8 cellular contexts compared by ENCODE assay signal in the genomic region with DNA sequence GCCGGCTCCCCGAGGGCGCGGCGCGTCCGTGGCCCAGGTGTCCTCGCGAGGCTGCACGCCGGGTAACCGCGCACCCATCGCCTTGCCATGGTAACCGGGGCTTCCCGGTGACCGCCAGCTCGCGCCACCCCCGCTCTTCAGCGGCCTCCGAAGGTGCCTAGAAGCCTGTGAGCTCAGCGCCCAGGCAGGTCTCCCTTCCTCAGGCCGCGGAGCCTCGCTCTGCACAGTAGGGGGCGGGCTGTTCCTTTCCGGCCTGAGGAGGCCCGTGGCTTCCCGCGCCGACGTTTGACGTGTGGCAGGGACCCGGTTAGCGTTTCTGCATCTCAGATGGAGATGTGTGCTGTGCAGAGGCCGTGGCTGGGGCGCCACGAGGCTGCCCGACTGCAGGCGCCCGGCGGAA.
DNase-seq lines count a peak whose midpoint lies in the region; ATAC-seq and TF ChIP-seq lines count a peak whose summit lies in the region.

No MANE protein-coding gene starts in this region.

- TF ChIP-seq CTCF in HFFc6 (IDR thresholded peaks at IDR 0.05), result no peak

- H3K27ac ChIP-seq in CD4-positive, alpha-beta memory T cell (ENCODE audit: low read depth, low read length), result no peak overlapping the region

- peak overlapping the region in 1 of 7 donors; percentile 22 for H3K27ac Mint-ChIP-seq in CD4-positive, alpha-beta memory T cell
- H3K27ac Mint-ChIP-seq in HFFc6, result no peak overlapping the region

- H3K36me3 Mint-ChIP-seq in CD4-positive, alpha-beta memory T cell, result peaks cover 0 to 1% of the 10 kb centered on the region in 2 donors
- H3K36me3 Mint-ChIP-seq in HFFc6 (ENCODE audit: low read depth), result no peaks in the 10 kb centered on the region

- ATAC-seq in left colon (peak; percentile 63), HG02852 (IDR thresholded peaks at IDR 0.05; ENCODE audit: unreplicated experiment) (no peak)

- CTCF ChIA-PET in CD4-positive, alpha-beta memory T cell (lab: Charles Lee; ENCODE audit: partially characterized antibody), result interaction anchor here (0.8 kb wide), 1 partner anchor 278 kb away, joined by 3 read pairs; no protein-coding TSS in a partner anchor

- POLR2A ChIA-PET in CD4-positive, alpha-beta memory T cell (lab: Charles Lee; ENCODE audit: partially characterized antibody), result no interaction called here

- peaks cover 0 to 4% of the 10 kb centered on the region in 2 donors for H3K27me3 Mint-ChIP-seq in CD4-positive, alpha-beta memory T cell
- peaks cover 5% of the 10 kb centered on the region for H3K27me3 Mint-ChIP-seq in HFFc6 (ENCODE audit: insufficient read depth)

- H3K4me3 Mint-ChIP-seq in CD4-positive, alpha-beta memory T cell, result peak overlapping the region in 2 of 8 donors; percentile 21 to 49
- H3K4me3 Mint-ChIP-seq in HFFc6, result no peak overlapping the region

- intact Hi-C loops in CD4-positive, alpha-beta memory T cell (cut with micrococcal nuclease), result no loop called here
- intact Hi-C loops in left colon (cut with DNase I, micrococcal nuclease), result loop anchor here (10.0 kb wide), 2 partner anchors 89 to 279 kb away; no protein-coding TSS in a partner anchor

- peaks cover 21% of the 10 kb centered on the region for H3K4me1 ChIP-seq in CD4-positive, alpha-beta memory T cell (ENCODE audit: insufficient read depth, low read length)

- peaks cover under 1 to 19% (median 12%) of the 10 kb centered on the region in 8 donors for H3K9me3 Mint-ChIP-seq in CD4-positive, alpha-beta memory T cell
- H3K9me3 Mint-ChIP-seq in HFFc6, result peaks cover 8% of the 10 kb centered on the region; the same call in 1 of the 2 replicates

- H3K9me3 ChIP-seq in CD4-positive, alpha-beta memory T cell (ENCODE audit: control insufficient read depth in 1 of 2, low read length in 2 of 2), result no peaks in the 10 kb centered on the region

- H3K4me1 Mint-ChIP-seq in CD4-positive, alpha-beta memory T cell, result peaks cover 11 to 24% (median 19%) of the 10 kb centered on the region in 4 donors
- peaks cover 9% of the 10 kb centered on the region for H3K4me1 Mint-ChIP-seq in HFFc6 (ENCODE audit: low read depth)

- H3K4me3 ChIP-seq in CD4-positive, alpha-beta memory T cell (ENCODE audit: low read length in 2 of 2), result no peak overlapping the region

- H3K27me3 ChIP-seq in CD4-positive, alpha-beta memory T cell (ENCODE audit: insufficient read depth, low read length), result no peaks in the 10 kb centered on the region

- peak; percentile 19 to 58 (median 50) for DNase-seq in CD4-positive, alpha-beta memory T cell
- DNase-seq in NCI-H1694 (lab: John Stamatoyannopoulos, UW) (peak; percentile 29), left colon (peak in 1 of 2 donors; percentile 51), anterior cingulate cortex (lab: John Stamatoyannopoulos, UW) (no peak), NCI-H2107 (lab: John Stamatoyannopoulos, UW) (no peak), HFFc6 (no peak)
- DNase-seq in activated naive CD4-positive, alpha-beta T cell treated with anti-CD3 and anti-CD28 coated beads, Interleukin-2, amount 50 U/mL, for 16 hours, result peak; percentile 51

- no peaks in the 10 kb centered on the region for H3K36me3 ChIP-seq in CD4-positive, alpha-beta memory T cell (ENCODE audit: insufficient read depth, low read length)

Comparison
In these comparisons a context has a peak if more than half of its experiments do, and no peak if none do; other contexts are left out.
1. DNase-seq: peak in CD4-positive, alpha-beta memory T cell (5 of 5), NCI-H1694 (single experiment) and activated naive CD4-positive, alpha-beta T cell treated with anti-CD3 and anti-CD28 coated beads, Interleukin-2, amount 50 U/mL, for 16 hours (single experiment); none in anterior cingulate cortex (0 of 58), NCI-H2107 (single experiment) and HFFc6 (single experiment).